ENCODE assay signal across 13 cellular contexts in the genomic region with DNA sequence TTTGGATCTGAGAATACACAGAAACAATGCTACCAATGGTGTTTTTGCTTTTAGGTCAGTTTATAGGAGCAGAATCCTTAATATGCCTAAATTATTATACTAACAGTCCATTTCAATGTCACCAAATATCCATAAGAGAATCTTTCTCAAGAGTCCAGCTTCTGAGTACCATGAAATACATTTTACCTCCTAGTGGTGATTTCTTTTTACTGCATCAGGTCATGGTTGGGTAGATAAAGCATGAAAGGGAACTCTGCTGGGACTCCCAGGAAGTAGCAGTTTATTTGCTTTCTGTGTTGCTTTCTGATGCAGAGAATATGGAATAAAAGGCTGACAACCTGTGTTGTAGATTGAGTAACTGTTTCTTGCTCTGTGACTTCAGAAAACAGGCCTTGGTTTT.
DNase-seq lines count a peak whose midpoint lies in the region; ATAC-seq, FAIRE-seq and TF ChIP-seq lines count a peak whose summit lies in the region.
"Had no signal": no experiment of that assay in that cellular context is flagged by ENCODE, and none has a peak within 500 bp of the region (broad histone marks: within the 10 kb centered on the region; RNA-seq: fewer than 3 reads in every experiment).

No MANE protein-coding gene starts in this region.

- no peaks in the 10 kb centered on the region for H3F3A ChIP-seq in Loucy (ENCODE audit: low read depth)

- no peaks in the 10 kb centered on the region for H3K36me3 ChIP-seq in Loucy (ENCODE audit: insufficient read depth, low read length)
- H3K36me3 ChIP-seq in sigmoid colon: no peaks in the 10 kb centered on the region
- H3K36me3 ChIP-seq: spleen had no signal

- no peak overlapping the region for H3K9ac ChIP-seq in Loucy (ENCODE audit: low read depth, low read length, poor library complexity, severe bottlenecking)

- H2AFZ ChIP-seq in Loucy (ENCODE audit: low read length): peak overlapping the region; percentile 54

- intact Hi-C loops in CD14-positive monocyte (cut with micrococcal nuclease): no loop called here
- intact Hi-C loops in sigmoid colon (cut with DNase I): no loop called here

- H3K9me2 ChIP-seq in Loucy (replicated peaks; ENCODE audit: low read depth, low read length): no peaks in the 10 kb centered on the region

- H3K27me3 ChIP-seq in Loucy (ENCODE audit: insufficient read depth, low read length, poor library complexity, severe bottlenecking) (no peaks in the 10 kb centered on the region), sigmoid colon (no peaks in the 10 kb centered on the region)
- H3K27me3 ChIP-seq: body of pancreas, spleen had no signal

- no peak for TF ChIP-seq EP300 in sigmoid colon (IDR thresholded peaks at IDR 0.05)

- no peak overlapping the region for H3K4me3 ChIP-seq in Loucy (ENCODE audit: low read length, poor library complexity, severe bottlenecking)
- H3K4me3 ChIP-seq in fibroblast of mammary gland (ENCODE audit: control insufficient read depth, low read depth, low read length): no peak overlapping the region
- H3K4me3 ChIP-seq in sigmoid colon: no peak overlapping the region
- H3K4me3 ChIP-seq: body of pancreas, spleen had no signal

- no peaks in the 10 kb centered on the region for H3K79me2 ChIP-seq in Loucy (ENCODE audit: insufficient read depth, low read length)

- H3K4me1 Mint-ChIP-seq in CD14-positive monocyte: peaks cover 6% of the 10 kb centered on the region

- no peaks in the 10 kb centered on the region for H3K9me3 ChIP-seq in Loucy (ENCODE audit: insufficient read depth, low read depth, low read length)
- H3K9me3 ChIP-seq in sigmoid colon: no peaks in the 10 kb centered on the region
- H3K9me3 ChIP-seq: body of pancreas, spleen had no signal

- H3K27ac Mint-ChIP-seq in CD14-positive monocyte: no peak overlapping the region

- H3K4me3 Mint-ChIP-seq in CD14-positive monocyte: no peak overlapping the region

- peak; percentile 28 for TF ChIP-seq CTCF in CD14-positive monocyte (IDR thresholded peaks at IDR 0.05)
- peak; percentile 67 for TF ChIP-seq CTCF in Loucy (conservative IDR thresholded peaks at IDR 0.05; ENCODE audit: low read length)
- peak; percentile 25 for TF ChIP-seq CTCF in fibroblast of mammary gland (conservative IDR thresholded peaks at IDR 0.05; ENCODE audit: control insufficient read depth, insufficient read depth, low read depth, low read length)
- no peak for TF ChIP-seq CTCF in sigmoid colon (IDR thresholded peaks at IDR 0.05)

- H3K27ac ChIP-seq in sigmoid colon: no peak overlapping the region
- H3K27ac ChIP-seq: body of pancreas, spleen had no signal

- ATAC-seq in GM21360 (IDR thresholded peaks at IDR 0.05; ENCODE audit: unreplicated experiment): peak; percentile 54
- ATAC-seq: body of pancreas had no signal

- no peak for DNase-seq in CD14-positive monocyte (ENCODE audit: low spot score)
- DNase-seq in fibroblast of mammary gland (ENCODE audit: low read depth): no peak
- no peak for DNase-seq in pons (ENCODE audit: low spot score)
- DNase-seq in HTR-8/SVneo (ENCODE audit: insufficient read length, low spot score): no peak
- DNase-seq in sigmoid colon: no peak
- no peak for DNase-seq in stimulated activated CD4-positive, alpha-beta T cell treated with anti-CD3 and anti-CD28 coated beads, Interleukin-2, amount 100 ng/mL, for 24 hours
- DNase-seq: activated CD4-positive, alpha-beta T cell treated with anti-CD3 and anti-CD28 coated beads, Interleukin-2, amount 50 U/mL, for 4 hours; body of pancreas; kidney; NCI-H510A; spleen had no signal

- no peaks in the 10 kb centered on the region for H4K20me1 ChIP-seq in Loucy (ENCODE audit: insufficient read depth, low read length, poor library complexity, severe bottlenecking)

- H3K36me3 Mint-ChIP-seq in CD14-positive monocyte: no peaks in the 10 kb centered on the region

- FAIRE-seq in HTR-8/SVneo (lab: Jason Lieb, UNC): no peak

- H3K4me2 ChIP-seq in Loucy (ENCODE audit: low read depth, low read length, poor library complexity, severe bottlenecking): no peak overlapping the region

- H3K4me1 ChIP-seq in Loucy (ENCODE audit: insufficient read depth, low read length, poor library complexity, severe bottlenecking): no peaks in the 10 kb centered on the region
- H3K4me1 ChIP-seq in sigmoid colon: no peaks in the 10 kb centered on the region
- H3K4me1 ChIP-seq: body of pancreas, spleen had no signal

- TF ChIP-seq POLR2A in sigmoid colon (IDR thresholded peaks at IDR 0.05): no peak

- peaks cover 0 to 3% (median 0%) of the 10 kb centered on the region in 3 donors for H3K27me3 Mint-ChIP-seq in CD14-positive monocyte (ENCODE audit: low read depth in 3 of 3)

- peaks cover 0 to 3% (median 0%) of the 10 kb centered on the region in 7 donors for H3K9me3 Mint-ChIP-seq in CD14-positive monocyte

Comparison
In these comparisons a context has a peak if more than half of its experiments do, and no peak if none do; other contexts are left out.
1. CTCF ChIP-seq: peak in CD14-positive monocyte (single experiment), Loucy (single experiment) and fibroblast of mammary gland (single experiment); none in sigmoid colon (0 of 4).